In genomic region chr6:24855389-24856245, GRCh38 we compare ENCODE assay signal across 8 cellular contexts. TPM values are rescaled to one million over a fixed set of nuclear protein-coding genes. Genes with fewer than 3 reads are reported as not detected.
DNase-seq lines count a peak whose midpoint lies in the region; ATAC-seq and TF ChIP-seq lines count a peak whose summit lies in the region.

No MANE protein-coding gene starts in this region.

- H3K9me3 ChIP-seq in adrenal gland (replicated peaks in 1 of 3) = no peaks in the 10 kb centered on the region

- peak; percentile 59 to 70 for ATAC-seq in left cardiac atrium

- DNase-seq in AG08396 (ENCODE audit: low spot score) = peak; percentile 79
- DNase-seq in GM19238 (ENCODE audit: insufficient read length, low spot score) = peak; percentile 63
- peak; percentile 75 for DNase-seq in NCI-H1105 treated with DMSO at 0.1 percent for 48 hours (lab: John Stamatoyannopoulos, UW)
- DNase-seq in SW480 (ENCODE audit: low spot score) = peak; percentile 45
- peak; percentile 52 to 85 (median 68) for DNase-seq in adrenal gland
- peak; percentile 49 for DNase-seq in left cardiac atrium
- DNase-seq in retina = peak; percentile 80
- DNase-seq in cortex of kidney (lab: John Stamatoyannopoulos, UW) = no peak

- H3K36me3 ChIP-seq in adrenal gland (replicated peaks in 1 of 2) = no peaks in the 10 kb centered on the region

- H3K4me1 ChIP-seq in adrenal gland (replicated peaks in 1 of 2) = peaks cover 0 to 12% of the 10 kb centered on the region in 2 donors

- 24 to 32% (median 29%) methylated on average over 18 to 19 of the region's 19 CpGs for WGBS in adrenal gland, 4 donors

- intact Hi-C loops in adrenal gland (cut with DNase I) = loop anchor here (5.0 kb wide), 3 partner anchors 137 to 217 kb away; no protein-coding TSS in a partner anchor
- intact Hi-C loops in left cardiac atrium (cut with DNase I) = loop anchor here in 1 of 2 donors (1.0 to 5.0 kb wide), 2 partner anchors 137 to 215 kb away; no protein-coding TSS in a partner anchor

- peak; percentile 67 to 92 (median 87) for TF ChIP-seq CTCF in adrenal gland (IDR thresholded peaks at IDR 0.05)

- H3K4me3 ChIP-seq in adrenal gland = no peak overlapping the region

- no peaks in the 10 kb centered on the region for H3K27me3 ChIP-seq in adrenal gland

- no peak for TF ChIP-seq POLR2A in adrenal gland (IDR thresholded peaks at IDR 0.05)

- no peak overlapping the region for H3K27ac ChIP-seq in adrenal gland

RNA-seq across cellular contexts. Expression of gene ARMH2, which starts 56.9 kb away (rescaled TPM):
- total RNA-seq in adrenal gland = not detected
- not detected for polyA plus RNA-seq in adrenal gland
- total RNA-seq in left cardiac atrium = not detected
